ENCODE assay signal across 17 cellular contexts in genomic region chr3:156793851-156794250, GRCh38. TPM values are rescaled to one million over a fixed set of nuclear protein-coding genes. Genes with fewer than 3 reads are reported as not detected.
DNase-seq lines count a peak whose midpoint lies in the region; ATAC-seq and TF ChIP-seq lines count a peak whose summit lies in the region.
"Had no signal": no experiment of that assay in that cellular context is flagged by ENCODE, and none has a peak within 500 bp of the region (broad histone marks: within the 10 kb centered on the region; RNA-seq: fewer than 3 reads in every experiment).

No MANE protein-coding gene starts in this region.

- no peak overlapping the region for H3K9ac ChIP-seq in IMR-90 (ENCODE audit: low read depth, low read length)

- CTCF ChIA-PET in A673 (lab: Charles Lee) (no interaction called here), IMR-90 (lab: Yijun Ruan, JAX) (interaction anchor here (1.4 kb wide), 1 partner anchor 23 kb away, joined by 4 read pairs; no protein-coding TSS in a partner anchor)

- peak overlapping the region; percentile 36; the same call in 1 of the 2 replicates for H2BK120ac ChIP-seq in IMR-90 (ENCODE audit: low read depth, low read length)

- no peak overlapping the region for H3K4me3 ChIP-seq in A673 (ENCODE audit: low read depth, low read length, poor library complexity, severe bottlenecking)
- H3K4me3 ChIP-seq in IMR-90 (ENCODE audit: insufficient read depth, low read depth, low read length): no peak overlapping the region
- H3K4me3 ChIP-seq: ascending aorta, coronary artery, lung, right atrium auricular region, suprapubic skin had no signal

- H2AK5ac ChIP-seq in IMR-90 (ENCODE audit: low read depth, low read length): no peak overlapping the region

- H2BK20ac ChIP-seq in IMR-90 (ENCODE audit: low read depth, low read length): no peak overlapping the region; the same call in 1 of the 2 replicates

- TF ChIP-seq CTCF in A673 (conservative IDR thresholded peaks at IDR 0.05; ENCODE audit: low read depth, low read length) (no peak), IMR-90 (conservative IDR thresholded peaks at IDR 0.05; ENCODE audit: low read depth, low read length) (no peak), nephron progenitor cell (IDR thresholded peaks at IDR 0.05) (no peak)

- no peaks in the 10 kb centered on the region for H4K20me1 ChIP-seq in IMR-90 (ENCODE audit: insufficient read depth, low read length)

- ATAC-seq in IMR-90 (ENCODE audit: low read depth) (no peak), HG02678 (IDR thresholded peaks at IDR 0.05; ENCODE audit: unreplicated experiment) (no peak), HG03045 (IDR thresholded peaks at IDR 0.05; ENCODE audit: unreplicated experiment) (no peak)

- no peak overlapping the region for H2AK9ac ChIP-seq in IMR-90 (replicated peaks; ENCODE audit: low read depth, low read length, poor library complexity)

- no peak overlapping the region for H2AFZ ChIP-seq in IMR-90 (replicated peaks; ENCODE audit: low read length, poor library complexity)

- BruUV-seq in A673 (replicated peaks; lab: Mats Ljungman, UMichigan): no TSS peak
- BruUV-seq in IMR-90 (replicated peaks; lab: Mats Ljungman, UMichigan): no TSS peak

- H3K27ac ChIP-seq in A673 (ENCODE audit: low read depth, low read length, poor library complexity, severe bottlenecking): peak overlapping the region; percentile 33
- H3K27ac ChIP-seq in IMR-90 (ENCODE audit: insufficient read depth, low read length): no peak overlapping the region
- H3K27ac ChIP-seq in caudate nucleus (ENCODE audit: low read depth, low read length): peak overlapping the region; percentile 75
- H3K27ac ChIP-seq: ascending aorta, coronary artery, right atrium auricular region, suprapubic skin, WERI-Rb-1 had no signal

- H3K4me2 ChIP-seq in IMR-90 (ENCODE audit: low read depth, low read length): no peak overlapping the region

- TF ChIP-seq POLR2A in IMR-90 (IDR thresholded peaks at IDR 0.05; ENCODE audit: low read depth, low read length): no peak

- no peak overlapping the region for H4K5ac ChIP-seq in IMR-90 (ENCODE audit: low read depth, low read length)

- H3K9me3 ChIP-seq in A673 (ENCODE audit: low read depth, low read length, poor library complexity, severe bottlenecking): no peaks in the 10 kb centered on the region
- no peaks in the 10 kb centered on the region for H3K9me3 ChIP-seq in IMR-90 (ENCODE audit: control insufficient read depth, insufficient read depth, low read length)
- H3K9me3 ChIP-seq: ascending aorta, suprapubic skin had no signal

- H4K8ac ChIP-seq in IMR-90 (ENCODE audit: low read depth in 2 of 2, low read length in 2 of 2): peak overlapping the region; percentile 0 to 25; a peak in 1 of 4 replicates

- H3K36me3 Mint-ChIP-seq in nephron progenitor cell (ENCODE audit: low read depth): no peaks in the 10 kb centered on the region

- H3K27ac Mint-ChIP-seq in nephron progenitor cell: peak overlapping the region; percentile 91

- DNase-seq in A673 (ENCODE audit: low spot score) (no peak), IMR-90 (no peak), caudate nucleus (lab: John Stamatoyannopoulos, UW) (no peak), nephron progenitor cell (no peak), NOMO-1 treated with dmso at 0.1 percent for 144 hours (lab: John Stamatoyannopoulos, UW; ENCODE audit: unreplicated experiment) (no peak), NCI-H1694 treated with DMSO at 0.1 percent for 48 hours (lab: John Stamatoyannopoulos, UW) (no peak)
- DNase-seq: NCI-H1436 treated with DMSO at 0.1 percent for 48 hours; stimulated activated CD4-positive, alpha-beta T cell treated with anti-CD3 and anti-CD28 coated beads, Interleukin-1b, Interleukin-23, amount 100 ng/mL, for 48 hours; WERI-Rb-1 had no signal

- WGBS in IMR-90 (ENCODE audit: extremely low coverage in 2 of 2, insufficient read length in 1 of 2), 2 experiments: no CpG with 5 or more reads among the region's 2 CpGs

- H3K4me3 Mint-ChIP-seq in nephron progenitor cell: no peak overlapping the region

- no peak overlapping the region; the same call in 1 of the 2 replicates for H3K18ac ChIP-seq in IMR-90 (ENCODE audit: low read depth, low read length)

- dilution Hi-C loops in IMR-90 (cut with HindIII; ENCODE audit: low sequenced_read_pairs, unreplicated experiment): no loop called here

- peak overlapping the region; percentile 49 for H2BK5ac ChIP-seq in IMR-90 (ENCODE audit: low read depth, low read length, poor library complexity, severe bottlenecking)

- peaks cover 0 to 5% of the 10 kb centered on the region in 2 experiments; a peak in 2 of 4 replicates for H3K79me1 ChIP-seq in IMR-90 (ENCODE audit: low read depth in 1 of 2, low read length in 2 of 2)

- H3K27me3 ChIP-seq in A673 (replicated peaks; ENCODE audit: insufficient read depth, low read depth, low read length, poor library complexity) (no peaks in the 10 kb centered on the region), IMR-90 (ENCODE audit: control insufficient read depth, insufficient read depth, low read length) (no peaks in the 10 kb centered on the region)
- H3K27me3 ChIP-seq: ascending aorta, right atrium auricular region, suprapubic skin had no signal

- peaks cover 2% of the 10 kb centered on the region for H3K9me3 Mint-ChIP-seq in nephron progenitor cell

- H3K27me3 Mint-ChIP-seq in nephron progenitor cell (ENCODE audit: low read depth, poor library complexity): no peaks in the 10 kb centered on the region

- no peak overlapping the region for H3K23ac ChIP-seq in IMR-90 (ENCODE audit: low read depth, low read length)

- H2BK15ac ChIP-seq in IMR-90 (ENCODE audit: low read depth, low read length): no peak overlapping the region

- H3K4ac ChIP-seq in IMR-90 (ENCODE audit: low read depth, low read length): no peak overlapping the region; the same call in 1 of the 2 replicates

- in situ Hi-C loops in IMR-90 (cut with MboI; ENCODE audit: low sequenced_read_pairs): no loop called here

- intact Hi-C loops in A673 (cut with micrococcal nuclease; ENCODE audit: unreplicated experiment) (no loop called here), IMR-90 (cut with micrococcal nuclease) (no loop called here)

- POLR2A ChIA-PET in A673 (lab: Charles Lee; ENCODE audit: low non-redundant PET): interaction anchor here (0.6 kb wide), 2 partner anchors 21 to 182 kb away, joined by 5 to 12 read pairs; no protein-coding TSS in a partner anchor
- POLR2A ChIA-PET in IMR-90 (lab: Charles Lee; ENCODE audit: unreplicated experiment): no interaction called here

- H3K36me3 ChIP-seq in A673 (ENCODE audit: insufficient read depth, low read length, poor library complexity, severe bottlenecking) (no peaks in the 10 kb centered on the region), IMR-90 (ENCODE audit: control insufficient read depth, insufficient read depth, low read length) (no peaks in the 10 kb centered on the region)
- H3K36me3 ChIP-seq: ascending aorta, right atrium auricular region, suprapubic skin, WERI-Rb-1 had no signal

- peaks cover 21% of the 10 kb centered on the region for H3K4me1 ChIP-seq in A673 (ENCODE audit: insufficient read depth, low read length, poor library complexity, severe bottlenecking)
- H3K4me1 ChIP-seq in IMR-90 (ENCODE audit: control insufficient read depth, insufficient read depth, low read length): peaks cover 10% of the 10 kb centered on the region
- H3K4me1 ChIP-seq: ascending aorta had no signal

- no peak overlapping the region for H3K56ac ChIP-seq in IMR-90 (ENCODE audit: extremely low read depth, insufficient read depth, low read length)

- H3K14ac ChIP-seq in IMR-90 (replicated peaks; ENCODE audit: low read depth, low read length): no peak overlapping the region

- H3K4me1 Mint-ChIP-seq in nephron progenitor cell: peaks cover 13% of the 10 kb centered on the region

- peaks cover 7% of the 10 kb centered on the region; the same call in 1 of the 2 replicates for H3K9me1 ChIP-seq in IMR-90 (ENCODE audit: insufficient read depth, low read length)

- H4K91ac ChIP-seq in IMR-90 (ENCODE audit: insufficient read depth, low read depth, low read length): no peak overlapping the region

- TF ChIP-seq RAD21 in IMR-90 (IDR thresholded peaks at IDR 0.05; ENCODE audit: low read length): no peak

TF ChIP-seq in IMR-90, 13 proteins besides CTCF, POLR2A, EP300 and RAD21:
- no peak for TF ChIP-seq CHD1 (IDR thresholded peaks at IDR 0.05; ENCODE audit: low read depth, low read length)
- no peak for TF ChIP-seq USF2 (IDR thresholded peaks at IDR 0.05; ENCODE audit: low read depth, low read length)

RNA-seq across cellular contexts. Expression of gene LEKR1, which starts 32.3 kb away (rescaled TPM):
- total RNA-seq in A673 (2021) (0.76 and 0.90 TPM in 2 replicates), IMR-90 (2012; rRNA removed) (0.36 and 0.56 TPM in 2 replicates)
- polyA plus RNA-seq in IMR-90 (2012; rRNA removed): 0.10 and 0.19 TPM in 2 replicates
- 0.05 TPM in 2 replicates for polyA plus RNA-seq in IMR-90 (2012; cell fraction: cytosol; rRNA removed)
- 0.14 and 0.31 TPM in 2 replicates for polyA plus RNA-seq in IMR-90 (2012; cell fraction: nucleus; rRNA removed; ENCODE audit: low replicate concordance)
- total RNA-seq: ascending aorta, H1 had no signal
